ENCODE assay signal across 37 cellular contexts in the genomic region with DNA sequence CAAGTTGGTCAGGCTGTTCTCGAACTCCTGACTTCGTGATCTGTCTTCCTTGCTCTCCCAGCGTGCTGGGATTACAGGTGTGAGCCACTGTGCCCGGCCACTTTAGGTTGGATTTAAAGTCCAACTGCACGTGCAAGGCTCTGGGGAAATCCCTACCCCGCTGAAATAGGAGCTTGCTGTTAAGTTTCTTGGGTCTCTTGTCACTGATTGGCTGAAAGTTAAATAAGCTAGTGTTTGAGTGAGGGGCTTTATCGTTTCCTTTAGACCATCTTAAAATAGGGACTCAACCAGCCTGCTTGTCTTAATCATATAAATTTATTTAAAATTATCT. TPM values are rescaled to one million over a fixed set of nuclear protein-coding genes. Genes with fewer than 3 reads are reported as not detected.
DNase-seq lines count a peak whose midpoint lies in the region; ATAC-seq and TF ChIP-seq lines count a peak whose summit lies in the region.
"Had no signal": no experiment of that assay in that cellular context is flagged by ENCODE, and none has a peak within 500 bp of the region (broad histone marks: within the 10 kb centered on the region; RNA-seq: fewer than 3 reads in every experiment).

No MANE protein-coding gene starts in this region.

- ATAC-seq in heart left ventricle (no peak), GM21529 (IDR thresholded peaks at IDR 0.05; ENCODE audit: unreplicated experiment) (no peak)
- ATAC-seq: foreskin keratinocyte, heart right ventricle, left colon, psoas muscle, SK-N-SH treated with all-trans-retinoic acid at 6 μM for 48 hours had no signal

- TF ChIP-seq POLR2A in heart left ventricle (IDR thresholded peaks at IDR 0.05) = no peak

- H3K36me3 Mint-ChIP-seq in endothelial cell (ENCODE audit: low read depth, unreplicated experiment) = peaks cover under 1% of the 10 kb centered on the region
- H3K36me3 Mint-ChIP-seq in type B pancreatic cell = peaks cover 4% of the 10 kb centered on the region
- H3K36me3 Mint-ChIP-seq: activated naive CD8-positive, alpha-beta T cell treated with anti-CD3 and anti-CD28 coated beads for 36 hours; immature natural killer cell had no signal

- peak overlapping the region; percentile 96 for H3K4me3 Mint-ChIP-seq in endothelial cell (ENCODE audit: unreplicated experiment)
- peak overlapping the region; percentile 95 for H3K4me3 Mint-ChIP-seq in type B pancreatic cell
- H3K4me3 Mint-ChIP-seq: activated naive CD8-positive, alpha-beta T cell treated with anti-CD3 and anti-CD28 coated beads for 36 hours; immature natural killer cell had no signal

- no peak overlapping the region for H3K9ac ChIP-seq in mesendoderm (ENCODE audit: low read length)

- no peak overlapping the region for H2BK5ac ChIP-seq in mesendoderm (ENCODE audit: low read length)

- no peak overlapping the region for H4K5ac ChIP-seq in mesendoderm (ENCODE audit: low read length)

- TF ChIP-seq CTCF in cardiac muscle cell (IDR thresholded peaks at IDR 0.05; ENCODE audit: low read depth, low read length) (no peak), heart left ventricle (IDR thresholded peaks at IDR 0.05) (no peak), endothelial cell (IDR thresholded peaks at IDR 0.05; ENCODE audit: unreplicated experiment) (no peak), type B pancreatic cell (conservative IDR thresholded peaks at IDR 0.05) (no peak)

- no peak overlapping the region for H2BK15ac ChIP-seq in mesendoderm (replicated peaks; ENCODE audit: low read depth)

- H3K4ac ChIP-seq in mesendoderm (ENCODE audit: low read depth, low read length) = no peak overlapping the region

- no peaks in the 10 kb centered on the region for H3K79me1 ChIP-seq in mesendoderm (ENCODE audit: low read length)

- H3K23ac ChIP-seq in mesendoderm (ENCODE audit: low read length) = no peak overlapping the region

- no peak overlapping the region for H2BK120ac ChIP-seq in mesendoderm (ENCODE audit: low read depth, low read length)

- H3K4me1 ChIP-seq in cardiac muscle cell (ENCODE audit: low read depth) (peaks cover 9% of the 10 kb centered on the region), heart left ventricle (no peaks in the 10 kb centered on the region), mesendoderm (ENCODE audit: control insufficient read depth, low read depth, low read length) (no peaks in the 10 kb centered on the region)
- H3K4me1 ChIP-seq: ascending aorta, esophagus muscularis mucosa, foreskin keratinocyte, HAP-1, heart right ventricle, psoas muscle, thyroid gland, vagina had no signal

- H3K4me3 ChIP-seq in cardiac muscle cell (peak overlapping the region; percentile 67), heart left ventricle (no peak overlapping the region), mesendoderm (ENCODE audit: low read length) (no peak overlapping the region)
- H3K4me3 ChIP-seq: ascending aorta, esophagus muscularis mucosa, HAP-1, heart right ventricle, PC-9, psoas muscle, thyroid gland, vagina had no signal

- H3K9me3 ChIP-seq in cardiac muscle cell (ENCODE audit: low read depth) (no peaks in the 10 kb centered on the region), heart left ventricle (no peaks in the 10 kb centered on the region)
- H3K9me3 ChIP-seq: ascending aorta, esophagus muscularis mucosa, HAP-1, heart right ventricle, psoas muscle, thyroid gland, vagina had no signal

- H3K36me3 ChIP-seq in cardiac muscle cell (no peaks in the 10 kb centered on the region), heart left ventricle (no peaks in the 10 kb centered on the region), mesendoderm (ENCODE audit: control insufficient read depth, insufficient read depth, low read length) (no peaks in the 10 kb centered on the region)
- H3K36me3 ChIP-seq: ascending aorta, esophagus muscularis mucosa, HAP-1, heart right ventricle, thyroid gland, vagina had no signal

- H3K27me3 ChIP-seq in cardiac muscle cell (no peaks in the 10 kb centered on the region), heart left ventricle (no peaks in the 10 kb centered on the region), mesendoderm (ENCODE audit: insufficient read depth, low read length, poor library complexity) (no peaks in the 10 kb centered on the region)
- H3K27me3 ChIP-seq: ascending aorta, esophagus muscularis mucosa, foreskin keratinocyte, heart right ventricle, thyroid gland, vagina had no signal

- 65 to 80% (median 71%) methylated on average over 7 of the region's 7 CpGs for WGBS in heart left ventricle, 4 donors
- no CpG with 5 or more reads among the region's 7 CpGs for WGBS in mesendoderm (ENCODE audit: extremely low coverage, insufficient coverage, low lambda C conversion rate)

- H3K4me1 Mint-ChIP-seq in endothelial cell (ENCODE audit: unreplicated experiment) (peaks cover 29% of the 10 kb centered on the region), type B pancreatic cell (ENCODE audit: unreplicated experiment) (peaks cover 17% of the 10 kb centered on the region)
- H3K4me1 Mint-ChIP-seq: immature natural killer cell had no signal

- H3K27ac Mint-ChIP-seq in endothelial cell (ENCODE audit: unreplicated experiment) (peak overlapping the region; percentile 64), type B pancreatic cell (peak overlapping the region; percentile 93)
- H3K27ac Mint-ChIP-seq: activated naive CD8-positive, alpha-beta T cell treated with anti-CD3 and anti-CD28 coated beads for 36 hours; CD4-positive, alpha-beta T cell; immature natural killer cell had no signal

- H3K79me2 ChIP-seq in mesendoderm (ENCODE audit: control insufficient read depth, insufficient read depth, low read length) = peaks cover 20% of the 10 kb centered on the region

- H3K4me2 ChIP-seq in mesendoderm (ENCODE audit: low read length) = no peak overlapping the region
- H3K4me2 ChIP-seq: PC-9 had no signal

- H3K27me3 Mint-ChIP-seq in endothelial cell (ENCODE audit: unreplicated experiment) = peaks cover 2% of the 10 kb centered on the region
- H3K27me3 Mint-ChIP-seq in type B pancreatic cell = no peaks in the 10 kb centered on the region
- H3K27me3 Mint-ChIP-seq: activated naive CD8-positive, alpha-beta T cell treated with anti-CD3 and anti-CD28 coated beads for 36 hours; CD4-positive, alpha-beta T cell had no signal

- DNase-seq in cardiac muscle cell (ENCODE audit: low read depth in 1 of 2, low spot score in 1 of 2) (peak in 1 of 2 donors; percentile 52), heart left ventricle (no peak), endothelial cell (ENCODE audit: low spot score) (no peak), mesendoderm (peak; percentile 39), type B pancreatic cell (ENCODE audit: extremely low spot score, unreplicated experiment) (no peak), NCI-H2107 treated with DMSO at 0.1 percent for 48 hours (lab: John Stamatoyannopoulos, UW; ENCODE audit: unreplicated experiment) (no peak), HPDE6-E6E7 (ENCODE audit: extremely low spot score) (no peak)
- DNase-seq: activated CD4-positive, alpha-beta T cell treated with anti-CD3 and anti-CD28 coated beads for 1 hour; activated CD8-positive, alpha-beta memory T cell treated with anti-CD3 and anti-CD28 coated beads for 24 hours; activated naive CD8-positive, alpha-beta T cell treated with anti-CD3 and anti-CD28 coated beads for 36 hours; activated T-cell treated with anti-CD3 and anti-CD28 coated beads for 4 hours; caudate nucleus; CD4-positive, alpha-beta T cell; cortex of kidney; foreskin keratinocyte; heart right ventricle; immature natural killer cell; Kasumi-1; left colon; mammary epithelial cell; NCI-H1436; NCI-H2081; NCI-H2227 treated with DMSO at 0.1 percent for 48 hours; NCI-H526 treated with DMSO at 0.1 percent for 48 hours; PC-9; psoas muscle; Right ventricle myocardium superior; stimulated activated CD4-positive, alpha-beta T cell treated with anti-CD3 and anti-CD28 coated beads, Interleukin-4, amount 100 ng/mL, for 24 hours; T-helper 2 cell; thyroid gland had no signal

- no peaks in the 10 kb centered on the region for H3K9me3 Mint-ChIP-seq in endothelial cell (ENCODE audit: unreplicated experiment)
- H3K9me3 Mint-ChIP-seq in type B pancreatic cell = no peaks in the 10 kb centered on the region
- H3K9me3 Mint-ChIP-seq: activated naive CD8-positive, alpha-beta T cell treated with anti-CD3 and anti-CD28 coated beads for 36 hours; CD4-positive, alpha-beta T cell; immature natural killer cell had no signal

- H2AK5ac ChIP-seq in mesendoderm (ENCODE audit: low read length) = no peak overlapping the region

- H3K27ac ChIP-seq in cardiac muscle cell (no peak overlapping the region), heart left ventricle (no peak overlapping the region), mesendoderm (ENCODE audit: low read depth, low read length) (no peak overlapping the region)
- H3K27ac ChIP-seq: ascending aorta, esophagus muscularis mucosa, foreskin keratinocyte, heart right ventricle, HL-60, PC-9, psoas muscle, thyroid gland, vagina had no signal

- H3K56ac ChIP-seq in mesendoderm (ENCODE audit: low read length) = no peak overlapping the region

- intact Hi-C loops in heart left ventricle (cut with DNase I) = no loop called here

- H4K8ac ChIP-seq in mesendoderm (ENCODE audit: low read depth, low read length) = no peak overlapping the region

- no peak overlapping the region for H3K18ac ChIP-seq in mesendoderm (ENCODE audit: low read length)

RNA-seq across cellular contexts. Expression of gene SERINC1, which starts 11.1 kb away (rescaled TPM):
- total RNA-seq in cardiac muscle cell (89.2 and 91.5 TPM in 2 replicates), heart left ventricle (100 to 1,000 TPM; 158 to 208 (median 174) TPM), endothelial cell (ENCODE audit: unreplicated experiment) (102 TPM), type B pancreatic cell (ENCODE audit: low replicate concordance) (82.8 and 101 TPM in 2 replicates)
- polyA plus RNA-seq in cardiac muscle cell (140 and 158 TPM in 2 replicates), heart left ventricle (100 to 1,000 TPM in 1 of 2 donors, 10 to 100 TPM in 1; 50.1 to 171 TPM)
- 34.0 TPM for polyA plus RNA-seq in mesendoderm (2013, experiment 1 of 2)
- polyA plus RNA-seq in mesendoderm (2013, experiment 2 of 2) = 33.1 TPM
